16 cellular contexts compared by ENCODE assay signal in the genomic region with DNA sequence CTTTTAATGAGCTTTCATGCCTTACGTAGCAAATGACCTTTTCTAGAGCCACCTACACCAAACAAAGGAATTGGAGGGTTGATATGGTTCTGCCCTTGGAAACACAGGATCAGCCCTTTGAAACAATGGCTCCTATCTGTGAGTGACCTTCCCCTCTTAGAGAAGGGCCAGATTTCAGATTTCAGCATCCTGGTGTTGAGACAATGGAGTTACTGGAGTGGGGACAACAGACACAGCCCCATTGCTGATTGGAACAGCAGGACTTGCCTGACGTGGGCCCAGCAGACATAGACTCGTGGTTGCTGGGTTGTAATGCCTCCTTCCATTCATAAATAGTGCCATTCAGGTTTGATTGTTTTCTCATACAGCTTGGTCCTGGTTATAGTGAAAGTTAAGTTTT.
A peak's percentile ranks its signal among the peaks of the same experiment; 100 is the strongest.
DNase-seq lines count a peak whose midpoint lies in the region; ATAC-seq, FAIRE-seq and TF ChIP-seq lines count a peak whose summit lies in the region.
"Had no signal": no experiment of that assay in that cellular context is flagged by ENCODE, and none has a peak within 500 bp of the region (broad histone marks: within the 10 kb centered on the region; RNA-seq: fewer than 3 reads in every experiment).

No MANE protein-coding gene starts in this region.

- no peak for TF ChIP-seq EP300 in A549 (IDR thresholded peaks at IDR 0.05)

- POLR2A ChIA-PET in A549 (lab: Yijun Ruan, JAX), result interaction anchor here (0.7 to 2.4 kb wide), 9 partner anchors 10 to 96 kb away, joined by 3 to 12 read pairs (median 3); a partner anchor contains a TSS

- H3K36me3 ChIP-seq in SJSA1, result 0 out of 2 replicates have a peak, but pooled peaks cover 5% of the 10 kb centered on the region
- H3K36me3 ChIP-seq in kidney (ENCODE audit: control insufficient read depth in 1 of 2, insufficient read depth in 2 of 2, low read length in 2 of 2), result no peaks in the 10 kb centered on the region
- H3K36me3 ChIP-seq: MG63, uterus had no signal

- no peaks in the 10 kb centered on the region for H3K27me3 Mint-ChIP-seq in osteocyte (ENCODE audit: unreplicated experiment)
- H3K27me3 Mint-ChIP-seq: activated CD4-positive, alpha-beta T cell treated with anti-CD3 and anti-CD28 coated beads, Interleukin-2, amount 10 ng/mL, durations not matched to agents 7 days and 5 days; naive thymus-derived CD4-positive, alpha-beta T cell had no signal

- H3K36me3 Mint-ChIP-seq in osteocyte (ENCODE audit: unreplicated experiment), result peaks cover 2% of the 10 kb centered on the region

- no peak overlapping the region for H3K9ac ChIP-seq in kidney (ENCODE audit: low read length in 2 of 2)

- TF ChIP-seq CTCF in A549 (IDR thresholded peaks at IDR 0.05), result no peak
- no peak for TF ChIP-seq CTCF in kidney (IDR thresholded peaks at IDR 0.05; ENCODE audit: borderline replicate concordance, extremely low read depth, insufficient read depth)
- no peak for TF ChIP-seq CTCF in osteocyte (IDR thresholded peaks at IDR 0.05)

- TF ChIP-seq POLR2A in A549 (IDR thresholded peaks at IDR 0.05; ENCODE audit: low read length), result no peak

- H3K9me3 ChIP-seq in A549, result no peaks in the 10 kb centered on the region
- H3K9me3 ChIP-seq in SJSA1 (replicated peaks), result no peaks in the 10 kb centered on the region
- H3K9me3 ChIP-seq in kidney (ENCODE audit: control insufficient read depth in 1 of 2, low read length in 2 of 2), result no peaks in the 10 kb centered on the region
- H3K9me3 ChIP-seq: MG63, uterus had no signal

- WGBS in A549 (ENCODE audit: missing lambda C conversion rate), result 20% methylated on average over 3 of the region's 3 CpGs

- H3K4me3 Mint-ChIP-seq in osteocyte (ENCODE audit: unreplicated experiment), result no peak overlapping the region
- H3K4me3 Mint-ChIP-seq: activated CD4-positive, alpha-beta T cell treated with anti-CD3 and anti-CD28 coated beads, Interleukin-2, amount 10 ng/mL, durations not matched to agents 7 days and 5 days; naive thymus-derived CD4-positive, alpha-beta T cell had no signal

- H3K4me2 ChIP-seq in A549, result peak overlapping the region; percentile 79

- no peaks in the 10 kb centered on the region for H3K9me3 Mint-ChIP-seq in osteocyte (ENCODE audit: unreplicated experiment)
- H3K9me3 Mint-ChIP-seq: activated CD4-positive, alpha-beta T cell treated with anti-CD3 and anti-CD28 coated beads, Interleukin-2, amount 10 ng/mL, durations not matched to agents 7 days and 5 days had no signal

- no peaks in the 10 kb centered on the region for H3K27me3 ChIP-seq in SJSA1 (replicated peaks)
- H3K27me3 ChIP-seq: MG63, uterus had no signal

- H3K4me1 ChIP-seq in A549 (peaks cover 79% of the 10 kb centered on the region), SJSA1 (replicated peaks) (peaks cover 40% of the 10 kb centered on the region), kidney (ENCODE audit: control insufficient read depth in 1 of 2, insufficient read depth in 1 of 2, low read depth in 1 of 2, low read length in 2 of 2) (peaks cover 4 to 14% of the 10 kb centered on the region in 2 donors)
- H3K4me1 ChIP-seq: uterus had no signal

- peaks cover 52% of the 10 kb centered on the region for H3K4me1 Mint-ChIP-seq in osteocyte (ENCODE audit: unreplicated experiment)

- DNase-seq in A549 (ENCODE audit: low read depth in 1 of 2, low spot score in 1 of 2) (no peak), SJSA1 (ENCODE audit: low read depth in 1 of 2, low spot score in 2 of 2) (no peak), kidney (no peak), osteocyte (ENCODE audit: extremely low spot score, unreplicated experiment) (peak; percentile 42), NOMO-1 (lab: John Stamatoyannopoulos, UW; ENCODE audit: unreplicated experiment in 2 of 2) (no peak), GM19238 (ENCODE audit: insufficient read length, low spot score) (no peak), NCI-H345 (lab: John Stamatoyannopoulos, UW) (no peak)
- no peak for DNase-seq in stimulated activated naive CD4-positive, alpha-beta T cell (lab: John Stamatoyannopoulos, UW)
- DNase-seq: activated CD4-positive, alpha-beta T cell treated with anti-CD3 and anti-CD28 coated beads, Interleukin-2, amount 10 ng/mL, durations not matched to agents 7 days and 5 days; DMS153; hypothalamus; naive thymus-derived CD4-positive, alpha-beta T cell; stimulated activated CD4-positive, alpha-beta T cell treated with anti-CD3 and anti-CD28 coated beads, Interleukin-12 subunit alpha, Interleukin-12 subunit beta, amount 100 ng/mL, for 4 hours; T-helper 1 cell; uterus had no signal

- ATAC-seq in A549, result peak; percentile 5 to 11; a peak in 4 of 6 replicates
- ATAC-seq: naive thymus-derived CD4-positive, alpha-beta T cell had no signal

- 0 out of 3 replicates have a peak overlapping the region, but pooled peaks have one; percentile 15 for H3K4me3 ChIP-seq in A549
- no peak overlapping the region for H3K4me3 ChIP-seq in SJSA1
- H3K4me3 ChIP-seq in kidney (ENCODE audit: low read length in 2 of 2), result no peak overlapping the region
- H3K4me3 ChIP-seq: MG63, uterus had no signal

- H3K27ac ChIP-seq in A549 (peak overlapping the region; percentile 97), SJSA1 (peak overlapping the region; percentile 59), kidney (ENCODE audit: low read depth in 2 of 2, low read length in 2 of 2) (peak overlapping the region; percentile 73 to 85)

- TF ChIP-seq RAD21 in A549 (conservative IDR thresholded peaks at IDR 0.05 in 1 of 2, IDR thresholded peaks at IDR 0.05 in 1 of 2), result no peak

- CTCF ChIA-PET in A549 (lab: Yijun Ruan, JAX), result interaction anchor here (0.9 to 3.2 kb wide), 6 partner anchors 10 to 214 kb away, joined by 3 to 15 read pairs (median 6); no protein-coding TSS in a partner anchor

- intact Hi-C loops in kidney (cut with DNase I), result no loop called here

- FAIRE-seq in A549 (lab: Jason Lieb, UNC) (no peak), kidney (lab: Jason Lieb, UNC) (no peak)

- H3K27ac Mint-ChIP-seq in osteocyte (ENCODE audit: unreplicated experiment), result peak overlapping the region; percentile 96
- H3K27ac Mint-ChIP-seq: activated CD4-positive, alpha-beta T cell treated with anti-CD3 and anti-CD28 coated beads, Interleukin-2, amount 10 ng/mL, durations not matched to agents 7 days and 5 days; naive thymus-derived CD4-positive, alpha-beta T cell had no signal

TF ChIP-seq in A549, 52 proteins besides CTCF, POLR2A, EP300 and RAD21:
- TF ChIP-seq HEYL (CRISPR knock-in tag; IDR thresholded peaks at IDR 0.05) (no peak), CBX8 (IDR thresholded peaks at IDR 0.05) (no peak), HOXA7 (CRISPR knock-in tag; IDR thresholded peaks at IDR 0.05) (no peak)
- TF ChIP-seq, protein P1, sequence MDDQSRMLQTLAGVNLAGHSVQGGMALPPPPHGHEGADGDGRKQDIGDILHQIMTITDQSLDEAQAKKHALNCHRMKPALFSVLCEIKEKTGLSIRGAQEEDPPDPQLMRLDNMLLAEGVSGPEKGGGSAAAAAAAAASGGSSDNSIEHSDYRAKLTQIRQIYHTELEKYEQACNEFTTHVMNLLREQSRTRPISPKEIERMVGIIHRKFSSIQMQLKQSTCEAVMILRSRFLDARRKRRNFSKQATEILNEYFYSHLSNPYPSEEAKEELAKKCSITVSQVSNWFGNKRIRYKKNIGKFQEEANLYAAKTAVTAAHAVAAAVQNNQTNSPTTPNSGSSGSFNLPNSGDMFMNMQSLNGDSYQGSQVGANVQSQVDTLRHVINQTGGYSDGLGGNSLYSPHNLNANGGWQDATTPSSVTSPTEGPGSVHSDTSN (IDR thresholded peaks at IDR 0.05), result no peak
